In genomic region chr14:54985156-54985555, GRCh38 we compare ENCODE assay signal across 16 cellular contexts. TPM values are rescaled to one million over a fixed set of nuclear protein-coding genes. Genes with fewer than 3 reads are reported as not detected.
A peak's percentile ranks its signal among the peaks of the same experiment; 100 is the strongest.
DNase-seq lines count a peak whose midpoint lies in the region; ATAC-seq lines count a peak whose summit lies in the region.
"Had no signal": no experiment of that assay in that cellular context is flagged by ENCODE, and none has a peak within 500 bp of the region (broad histone marks: within the 10 kb centered on the region; RNA-seq: fewer than 3 reads in every experiment).

No MANE protein-coding gene starts in this region.

- H3K4me3 ChIP-seq in SK-N-MC = no peak overlapping the region
- H3K4me3 ChIP-seq: A549 had no signal

- H3K9me3 ChIP-seq in SK-N-MC (ENCODE audit: low read depth, low read length) = no peaks in the 10 kb centered on the region
- H3K9me3 ChIP-seq: A549, Caco-2 had no signal

- DNase-seq in HPDE6-E6E7 (ENCODE audit: extremely low spot score) (peak; percentile 65), SK-N-MC (ENCODE audit: low read depth, low spot score) (no peak), ureter (ENCODE audit: low spot score) (peak; percentile 46), amniotic stem cell (lab: John Stamatoyannopoulos, UW) (no peak), nucleus accumbens (lab: John Stamatoyannopoulos, UW) (no peak), SW480 (ENCODE audit: low spot score) (no peak)
- DNase-seq: AML-193; Caco-2; CD4-positive, alpha-beta T cell; GOT3; H7 had no signal

- H3K36me3 ChIP-seq in SK-N-MC (ENCODE audit: insufficient read depth, low read length) = peaks cover 65% of the 10 kb centered on the region

- no peak overlapping the region for H3K9ac ChIP-seq in SK-N-MC (ENCODE audit: insufficient read length)

- ATAC-seq in esophagus mucosa = peak; percentile 67
- ATAC-seq: A549, HCT116 had no signal

- H3K27ac ChIP-seq in SK-N-MC = peak overlapping the region; percentile 32; the same call in 1 of the 2 replicates
- H3K27ac ChIP-seq: 22Rv1, A549, C4-2B had no signal

RNA-seq across cellular contexts. Expression of gene WDHD1, which starts 41.7 kb away (rescaled TPM):
- total RNA-seq in esophagus mucosa = 8.7 TPM
- total RNA-seq in ureter = 6.6 TPM

RNA-seq across cellular contexts. Expression of gene SOCS4, which starts 41.9 kb away (rescaled TPM):
- total RNA-seq in esophagus mucosa = 11.0 TPM
- total RNA-seq in ureter = 29.2 TPM

Comparison
In these comparisons a context has a peak if more than half of its experiments do, and no peak if none do; other contexts are left out.
1. DNase-seq: peak in HPDE6-E6E7 (single experiment) and ureter (single experiment); none in SK-N-MC (single experiment), amniotic stem cell (single experiment), nucleus accumbens (0 of 56) and SW480 (single experiment).